Comparison of ENCODE assay signal across 8 cellular contexts in the genomic region with DNA sequence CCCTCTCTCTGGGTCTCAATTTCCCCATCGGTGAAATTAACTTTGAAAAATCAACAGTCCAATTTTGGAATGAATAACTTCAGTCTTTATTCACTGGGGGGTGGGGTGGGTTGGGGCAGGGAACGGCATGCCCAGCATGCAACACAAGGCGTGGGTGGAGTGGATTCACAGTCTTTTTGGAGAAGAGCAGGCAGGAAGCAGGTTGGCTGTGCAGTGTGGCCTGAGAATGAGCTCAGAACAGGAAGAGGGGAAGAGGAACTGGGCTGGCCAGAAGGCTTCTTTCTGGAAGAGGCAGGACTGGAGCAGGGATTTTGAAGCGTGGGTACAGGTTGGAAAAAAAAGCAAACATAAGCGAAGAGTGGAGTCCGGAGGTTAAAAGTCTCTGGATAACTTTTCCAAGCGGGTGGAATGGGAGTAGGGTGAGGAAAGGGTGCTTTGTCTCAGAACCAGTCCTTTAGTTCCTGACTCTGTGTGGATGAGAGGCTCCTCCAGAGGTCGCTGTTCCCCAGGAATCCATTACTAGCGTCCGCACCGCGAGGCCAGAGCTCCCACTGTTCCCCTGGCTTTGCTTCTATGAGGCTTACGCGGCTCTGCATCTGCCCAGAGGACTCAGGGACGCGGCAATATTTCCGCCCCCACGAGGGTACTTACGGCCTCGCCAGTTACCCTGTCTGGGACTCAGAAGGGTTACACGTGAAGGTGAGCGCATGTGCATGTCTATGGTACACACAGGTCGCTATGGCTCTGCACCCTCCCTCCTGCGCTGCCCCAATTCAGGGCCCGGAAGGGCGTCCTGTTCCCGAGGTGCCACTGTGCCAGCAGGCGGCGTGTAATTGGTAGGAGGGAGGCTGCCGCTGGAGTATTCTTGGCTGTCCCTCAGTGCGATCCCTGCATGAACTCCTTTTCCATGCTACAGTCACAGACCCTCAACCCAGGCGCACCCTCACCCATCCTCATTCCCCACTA. TPM values are rescaled to one million over a fixed set of nuclear protein-coding genes. Genes with fewer than 3 reads are reported as not detected.
DNase-seq lines count a peak whose midpoint lies in the region; ATAC-seq, FAIRE-seq and TF ChIP-seq lines count a peak whose summit lies in the region.

No MANE protein-coding gene starts in this region.

- SMC1A ChIA-PET in GM12878 (lab: Charles Lee; ENCODE audit: uncharacterized antibody, unreplicated experiment) = interaction anchor here (0.6 to 2.0 kb wide), 8 partner anchors 9 to 310 kb away, joined by 3 to 12 read pairs (median 4); no protein-coding TSS in a partner anchor

- H3K4me1 ChIP-seq in GM12878 (ENCODE audit: control insufficient read depth, insufficient read depth, low read length) = peaks cover 23% of the 10 kb centered on the region

- in situ Hi-C loops in GM13976 (cut with MboI; ENCODE audit: low sequenced_read_pairs, unreplicated experiment) (no loop called here), GM12878 (cut with MboI) (loop anchor here (5.0 kb wide), 1 partner anchor 280 kb away; no protein-coding TSS in a partner anchor)

- TF ChIP-seq CTCF in GM13976 (IDR thresholded peaks at IDR 0.05; ENCODE audit: borderline replicate concordance, control extremely low read depth, extremely low read depth, insufficient read depth, missing control alignments) (peak; percentile 53), GM12878 (IDR thresholded peaks at IDR 0.05 in 2 of 3, conservative IDR thresholded peaks at IDR 0.05 in 1 of 3; ENCODE audit: control insufficient read depth in 2 of 3, extremely low read depth in 1 of 3, insufficient read depth in 1 of 3, low read depth in 3 of 3, low read length in 3 of 3) (peak; percentile 77 to 81 (median 80)), retinal pigment epithelial cell (conservative IDR thresholded peaks at IDR 0.05; ENCODE audit: low read depth, low read length) (peak; percentile 88)

- peak; percentile 89 for FAIRE-seq in GM12878 (lab: Jason Lieb, UNC)

- H3K27me3 Mint-ChIP-seq in T-helper 17 cell = no peaks in the 10 kb centered on the region

- H3K4me1 Mint-ChIP-seq in T-helper 17 cell = peaks cover 38% of the 10 kb centered on the region

- CTCF ChIA-PET in GM12878 (lab: Yijun Ruan, JAX) = interaction anchor here (0.5 to 3.0 kb wide), 31 partner anchors 9 to 391 kb away, joined by 3 to 22 read pairs (median 5); a partner anchor contains a TSS

- peaks cover 2% of the 10 kb centered on the region; the same call in 1 of the 2 replicates for H3K79me2 ChIP-seq in GM12878 (ENCODE audit: control insufficient read depth, insufficient read depth, low read length)

- no peaks in the 10 kb centered on the region for H4K20me1 ChIP-seq in GM12878 (ENCODE audit: control insufficient read depth, insufficient read depth)

- peak overlapping the region; percentile 38 for H3K27ac ChIP-seq in GM12878 (ENCODE audit: control insufficient read depth, insufficient read depth)

- no peak for TF ChIP-seq EP300 in GM12878 (IDR thresholded peaks at IDR 0.05; ENCODE audit: borderline replicate concordance in 1 of 2, control insufficient read depth in 1 of 2, low read depth in 2 of 2, low read length in 2 of 2)

- POLR2A ChIA-PET in GM12878 (lab: Charles Lee) = interaction anchor here (0.6 to 1.2 kb wide), 3 partner anchors 43 to 141 kb away, joined by 3 read pairs; a partner anchor contains a TSS

- 49% methylated on average over 30 of the region's 32 CpGs for WGBS in GM12878 (ENCODE audit: insufficient coverage, insufficient replicate concordance, low lambda C conversion rate, missing lambda C conversion rate)

- no peaks in the 10 kb centered on the region for H3K36me3 ChIP-seq in GM12878 (ENCODE audit: control insufficient read depth in 2 of 2, insufficient read depth in 2 of 2, low read length in 1 of 2)

- DNase-seq in GM13976 (ENCODE audit: low spot score) (peak; percentile 72), HuH-7 (ENCODE audit: low spot score) (peak; percentile 89), T-helper 17 cell (peak; percentile 37 to 49 (median 47)), GM12878 (ENCODE audit: low read depth, low spot score) (peak; percentile 34), hypothalamus (lab: John Stamatoyannopoulos, UW) (peak in 41 of 51 donors; percentile 4 to 79 (median 37)), retinal pigment epithelial cell (ENCODE audit: low read depth) (no peak), NCI-H2081 treated with DMSO at 0.1 percent for 48 hours (lab: John Stamatoyannopoulos, UW) (no peak)

- no peak overlapping the region for H3K27ac Mint-ChIP-seq in T-helper 17 cell

- H3K9me3 ChIP-seq in T-helper 17 cell (ENCODE audit: control insufficient read depth, low read length, poor library complexity, severe bottlenecking) (no peaks in the 10 kb centered on the region), GM12878 (replicated peaks; ENCODE audit: control insufficient read depth, insufficient read depth, low read length) (no peaks in the 10 kb centered on the region)

- peak; percentile 55 for ATAC-seq in T-helper 17 cell
- peak; percentile 62 for ATAC-seq in GM12878
- ATAC-seq in HG02973 (IDR thresholded peaks at IDR 0.05; ENCODE audit: unreplicated experiment) = no peak

- RAD21 ChIA-PET in GM12878 (lab: Charles Lee; ENCODE audit: unreplicated experiment) = interaction anchor here (0.9 to 3.8 kb wide), 6 partner anchors 10 to 294 kb away, joined by 3 to 23 read pairs (median 9); no protein-coding TSS in a partner anchor

- no peaks in the 10 kb centered on the region for H3K27me3 ChIP-seq in GM12878 (replicated peaks in 1 of 2; ENCODE audit: control insufficient read depth in 2 of 2, insufficient read depth in 2 of 2, low read length in 1 of 2)

- peak overlapping the region; percentile 42 for H2AFZ ChIP-seq in GM12878 (ENCODE audit: control insufficient read depth, low read depth, low read length)

- peaks cover 4% of the 10 kb centered on the region for H3K36me3 Mint-ChIP-seq in T-helper 17 cell (ENCODE audit: low read depth)

- peak overlapping the region; percentile 65 for H3K4me3 Mint-ChIP-seq in T-helper 17 cell

- intact Hi-C loops in GM12878 (cut with micrococcal nuclease; ENCODE audit: unreplicated experiment) = loop anchor here (10.0 kb wide), 2 partner anchors 98 to 258 kb away; a partner anchor contains a TSS

- BruUV-seq in GM12878 (replicated peaks; lab: Mats Ljungman, UMichigan) = no TSS peak

- TF ChIP-seq RAD21 in GM12878 (IDR thresholded peaks at IDR 0.05; ENCODE audit: insufficient read depth, low read depth, low read length) = peak; percentile 54; the same call in 1 of the 2 replicates

- peak overlapping the region; percentile 54; the same call in 1 of the 2 replicates for H3K4me3 ChIP-seq in GM12878
- no peak overlapping the region for H3K4me3 ChIP-seq in retinal pigment epithelial cell (ENCODE audit: low read length)

- H3K4me2 ChIP-seq in GM12878 (ENCODE audit: control insufficient read depth, insufficient read depth) = peak overlapping the region; percentile 70

- peak overlapping the region; percentile 45; the same call in 1 of the 2 replicates for H3K9ac ChIP-seq in GM12878 (ENCODE audit: control insufficient read depth, insufficient read depth, low read length)

- TF ChIP-seq POLR2A in GM12878 (IDR thresholded peaks at IDR 0.05; ENCODE audit: low read depth, low read length) = no peak

RNA-seq across cellular contexts. Expression of a gene that starts 5.5 kb away (rescaled TPM):
- under 1 TPM; 0.37 to 0.44 TPM for total RNA-seq in T-helper 17 cell
- total RNA-seq in GM12878 (2013; cell fraction: nucleolus; rRNA removed) = 0.10 TPM in 1 of 2 replicates, not detected in the other
- under 0.01 and 0.05 TPM in 2 replicates for total RNA-seq in GM12878 (2014; rRNA removed)
- total RNA-seq in GM12878 (2014; rRNA removed; fragmentation: Illumina TruSeq; extraction: Trizol) = 0.04 TPM in 1 of 2 replicates, not detected in the other
- total RNA-seq in GM12878 (2021) = 0.05 TPM in 1 of 2 replicates, not detected in the other
- 0.12 TPM for polyA plus RNA-seq in GM12878 (2011; ENCODE audit: low read depth)
- polyA plus RNA-seq in GM12878 (2011; rRNA removed) = 0.01 and 0.04 TPM in 2 replicates
- 0.01 and 0.03 TPM in 2 replicates for polyA plus RNA-seq in GM12878 (2011; cell fraction: cytosol; rRNA removed)
- 0.15 and 0.16 TPM in 2 replicates for polyA plus RNA-seq in GM12878 (2011; cell fraction: nucleus; rRNA removed)
- polyA plus RNA-seq in GM12878 (2012) = 0.26 and 0.29 TPM in 2 replicates
- 0.01 TPM in 1 of 2 replicates, not detected in the other for polyA plus RNA-seq in GM12878 (2014; fragmentation: Illumina TruSeq; extraction: Trizol)
- polyA plus RNA-seq in GM12878 (2014; fragmentation: Nextera tagmentation; extraction: Ambion mirVana) = under 1 TPM in 1 of 2 experiments, not detected in 1; 0.04 TPM
- polyA plus RNA-seq in GM12878 (2014; rRNA removed) = 0.01 and 0.04 TPM in 2 replicates
- polyA plus RNA-seq in GM12878 (2016; fragmentation: Nextera tagmentation; extraction: Ambion mirVana) = under 1 TPM; 0.23 to 0.27 TPM
- 0.05 TPM in 1 of 2 replicates, not detected in the other for polyA minus RNA-seq in GM12878 (2011; rRNA and poly(A)+ RNA removed)
- polyA minus RNA-seq in GM12878 (2011; cell fraction: cytosol; rRNA and poly(A)+ RNA removed) = not detected in 2 replicates
- polyA minus RNA-seq in GM12878 (2011; cell fraction: nucleus; rRNA and poly(A)+ RNA removed) = 0.24 and 0.29 TPM in 2 replicates

RNA-seq across cellular contexts. Expression of a gene that starts 16.3 kb away (rescaled TPM):
- not detected for total RNA-seq in T-helper 17 cell
- total RNA-seq in GM12878 (2013; cell fraction: nucleolus; rRNA removed) = not detected in 2 replicates
- not detected in 2 replicates for total RNA-seq in GM12878 (2014; rRNA removed)
- not detected in 2 replicates for total RNA-seq in GM12878 (2014; rRNA removed; fragmentation: Illumina TruSeq; extraction: Trizol)
- not detected in 2 replicates for total RNA-seq in GM12878 (2021)
- not detected for polyA plus RNA-seq in GM12878 (2011; ENCODE audit: low read depth)
- not detected in 2 replicates for polyA plus RNA-seq in GM12878 (2011; rRNA removed)
- not detected in 2 replicates for polyA plus RNA-seq in GM12878 (2011; cell fraction: cytosol; rRNA removed)
- not detected in 2 replicates for polyA plus RNA-seq in GM12878 (2011; cell fraction: nucleus; rRNA removed)
- not detected in 2 replicates for polyA plus RNA-seq in GM12878 (2012)
- not detected in 2 replicates for polyA plus RNA-seq in GM12878 (2014; fragmentation: Illumina TruSeq; extraction: Trizol)
- not detected for polyA plus RNA-seq in GM12878 (2014; fragmentation: Nextera tagmentation; extraction: Ambion mirVana)
- 0.13 TPM in 1 of 2 replicates, not detected in the other for polyA plus RNA-seq in GM12878 (2014; rRNA removed)
- not detected for polyA plus RNA-seq in GM12878 (2016; fragmentation: Nextera tagmentation; extraction: Ambion mirVana)
- polyA minus RNA-seq in GM12878 (2011; rRNA and poly(A)+ RNA removed) = not detected in 2 replicates
- polyA minus RNA-seq in GM12878 (2011; cell fraction: cytosol; rRNA and poly(A)+ RNA removed) = not detected in 2 replicates
- polyA minus RNA-seq in GM12878 (2011; cell fraction: nucleus; rRNA and poly(A)+ RNA removed) = not detected in 2 replicates

Comparison
In these comparisons a context has a peak if more than half of its experiments do, and no peak if none do; other contexts are left out.
1. DNase-seq: peak in GM13976 (single experiment), HuH-7 (single experiment), T-helper 17 cell (3 of 3), GM12878 (single experiment) and hypothalamus (41 of 51); none in retinal pigment epithelial cell (single experiment) and NCI-H2081 treated with DMSO at 0.1 percent for 48 hours (single experiment).
2. Peak in every context shown above with its lines, with median percentiles within 50 percentile points of each other: CTCF ChIP-seq.